2 cellular contexts compared by ENCODE assay signal in the genomic region with DNA sequence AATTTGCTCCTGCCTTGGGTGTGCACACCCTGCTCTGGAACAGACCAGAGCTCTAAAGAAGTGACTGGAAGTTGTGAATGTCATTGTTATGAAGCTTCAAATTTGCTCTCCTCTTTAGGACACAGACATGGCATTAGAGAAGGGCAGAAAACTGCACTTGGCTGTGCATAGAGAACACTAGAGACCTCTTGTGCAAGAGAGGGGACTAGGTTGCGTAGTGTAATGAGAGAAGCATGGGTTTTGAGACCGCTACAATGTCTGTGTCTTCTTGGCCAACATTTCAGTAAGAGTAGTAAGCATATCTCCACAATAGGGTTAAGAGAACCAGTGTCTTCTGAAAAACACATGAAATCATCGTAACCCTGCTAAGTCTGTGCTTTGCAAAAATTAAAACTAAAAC.
TF ChIP-seq lines count a peak whose summit lies in the region.

No MANE protein-coding gene starts in this region.

TF ChIP-seq in SK-N-SH, 30 proteins besides CTCF, POLR2A, EP300 and RAD21 (continued from another document):
- TF ChIP-seq GATA2 (CRISPR knock-in tag; IDR thresholded peaks at IDR 0.05) (no peak), TEAD4 (IDR thresholded peaks at IDR 0.05; ENCODE audit: borderline replicate concordance, insufficient read depth) (no peak), USF2 (IDR thresholded peaks at IDR 0.05; ENCODE audit: borderline replicate concordance, low read depth, low read length) (no peak), RXRA (IDR thresholded peaks at IDR 0.05; ENCODE audit: borderline replicate concordance, low read depth) (no peak), ZBTB33 (IDR thresholded peaks at IDR 0.05; ENCODE audit: borderline replicate concordance, low read depth) (no peak), EZH2phosphoT487 (IDR thresholded peaks at IDR 0.05; ENCODE audit: borderline replicate concordance, low read depth) (no peak), TCF12 (IDR thresholded peaks at IDR 0.05) (no peak), GABPA (IDR thresholded peaks at IDR 0.05; ENCODE audit: low read depth) (no peak), FOXJ3 (CRISPR knock-in tag; IDR thresholded peaks at IDR 0.05) (no peak), YY1 (IDR thresholded peaks at IDR 0.05; ENCODE audit: low read depth) (no peak), NFIC (IDR thresholded peaks at IDR 0.05; ENCODE audit: borderline replicate concordance) (no peak)
- TF ChIP-seq, protein P1, sequence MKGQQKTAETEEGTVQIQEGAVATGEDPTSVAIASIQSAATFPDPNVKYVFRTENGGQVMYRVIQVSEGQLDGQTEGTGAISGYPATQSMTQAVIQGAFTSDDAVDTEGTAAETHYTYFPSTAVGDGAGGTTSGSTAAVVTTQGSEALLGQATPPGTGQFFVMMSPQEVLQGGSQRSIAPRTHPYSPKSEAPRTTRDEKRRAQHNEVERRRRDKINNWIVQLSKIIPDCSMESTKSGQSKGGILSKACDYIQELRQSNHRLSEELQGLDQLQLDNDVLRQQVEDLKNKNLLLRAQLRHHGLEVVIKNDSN (IDR thresholded peaks at IDR 0.05; ENCODE audit: borderline replicate concordance, low read depth), result no peak

TF ChIP-seq in H1, 55 proteins besides CTCF, POLR2A, EP300 and RAD21 (continued from another document):
- TF ChIP-seq SIX5 (IDR thresholded peaks at IDR 0.05; ENCODE audit: low read depth, low read length), result no peak
